8 cellular contexts compared by ENCODE assay signal in the genomic region with DNA sequence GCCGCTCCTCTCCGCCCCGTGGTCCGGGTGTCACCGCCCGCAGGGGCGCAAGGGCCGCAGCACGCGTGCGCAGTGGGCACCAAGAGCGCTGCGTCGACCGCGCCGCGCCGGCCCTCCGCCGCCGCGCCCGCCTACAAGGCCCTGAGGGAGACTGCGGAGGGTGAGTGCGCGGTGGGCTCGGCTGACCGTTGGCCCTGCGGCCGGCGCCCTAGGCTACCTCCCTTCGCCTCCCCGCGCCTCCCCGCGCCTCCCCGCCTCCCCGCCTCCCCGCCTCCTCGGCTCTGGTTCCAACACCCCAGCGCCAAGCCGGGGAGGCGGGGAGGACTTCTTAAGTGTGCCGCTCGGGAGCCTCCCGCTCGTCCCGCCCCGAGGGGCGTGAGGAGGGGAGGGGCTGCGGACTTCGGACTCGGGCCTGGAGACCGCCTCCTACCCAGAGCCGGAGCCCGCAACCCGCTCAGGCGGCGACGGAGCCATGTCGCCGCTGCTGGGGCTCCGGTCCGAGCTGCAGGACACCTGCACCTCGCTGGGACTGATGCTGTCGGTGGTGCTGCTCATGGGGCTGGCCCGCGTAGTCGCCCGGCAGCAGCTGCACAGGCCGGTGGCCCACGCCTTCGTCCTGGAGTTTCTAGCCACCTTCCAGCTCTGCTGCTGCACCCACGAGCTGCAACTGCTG. TPM values are rescaled to one million over a fixed set of nuclear protein-coding genes. Genes with fewer than 3 reads are reported as not detected.
DNase-seq lines count a peak whose midpoint lies in the region; ATAC-seq and TF ChIP-seq lines count a peak whose summit lies in the region.

A gene with protein sequence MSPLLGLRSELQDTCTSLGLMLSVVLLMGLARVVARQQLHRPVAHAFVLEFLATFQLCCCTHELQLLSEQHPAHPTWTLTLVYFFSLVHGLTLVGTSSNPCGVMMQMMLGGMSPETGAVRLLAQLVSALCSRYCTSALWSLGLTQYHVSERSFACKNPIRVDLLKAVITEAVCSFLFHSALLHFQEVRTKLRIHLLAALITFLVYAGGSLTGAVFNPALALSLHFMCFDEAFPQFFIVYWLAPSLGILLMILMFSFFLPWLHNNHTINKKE (plus strand): TSS at position 433 of the 673 bp plus-strand sequence. CDS start 40 bp downstream, at position 473.

- TF ChIP-seq CTCF in epithelial cell of proximal tubule (conservative IDR thresholded peaks at IDR 0.05; ENCODE audit: low read depth, low read length): no peak
- no peak for TF ChIP-seq CTCF in mucosa of descending colon (IDR thresholded peaks at IDR 0.05)

- ATAC-seq in GM19467 (IDR thresholded peaks at IDR 0.05; ENCODE audit: unreplicated experiment) (peak; percentile 88), mucosa of descending colon (peak; percentile 94)

- H3K4me3 ChIP-seq in epithelial cell of proximal tubule (ENCODE audit: low read depth, low read length) (peak within 1 kb of the TSS; percentile 66), mucosa of descending colon (peak within 1 kb of the TSS; percentile 31)

- no peaks in the 10 kb centered on the region for H3K36me3 ChIP-seq in mucosa of descending colon (ENCODE audit: low read depth)

- no peaks in the 10 kb centered on the region for H3K9me3 ChIP-seq in mucosa of descending colon

- intact Hi-C loops in mucosa of descending colon (cut with DNase I, micrococcal nuclease): no loop called here

- DNase-seq in CMK (ENCODE audit: low read depth): peak; percentile 51
- peak; percentile 77 for DNase-seq in HK-2 (ENCODE audit: unreplicated experiment)
- DNase-seq in NOMO-1 (lab: John Stamatoyannopoulos, UW; ENCODE audit: unreplicated experiment in 2 of 2): peak; percentile 76 to 87
- DNase-seq in activated T-cell treated with anti-CD3 and anti-CD28 coated beads for 24 hours (ENCODE audit: low read depth): peak; percentile 51
- DNase-seq in epithelial cell of proximal tubule (ENCODE audit: low read depth): no peak
- DNase-seq in mucosa of descending colon: peak; percentile 93 to 97 (median 96)
- peak; percentile 55 to 59 for DNase-seq in stimulated activated CD8-positive, alpha-beta memory T cell treated with anti-CD3 and anti-CD28 coated beads, Interleukin-2, amount 100 ng/mL, for 48 hours (ENCODE audit: low read depth in 2 of 2)

- H3K4me1 ChIP-seq in mucosa of descending colon (ENCODE audit: low read depth): peaks cover 11% of the 10 kb centered on the region

RNA-seq across cellular contexts. Expression of the gene that starts here (rescaled TPM):
- total RNA-seq in epithelial cell of proximal tubule (0.58 and 1.0 TPM in 2 replicates), mucosa of descending colon (1 to 10 TPM; 4.7 to 6.5 (median 6.1) TPM)
